Comparison of ENCODE assay signal across 17 cellular contexts in genomic region chr17:69228576-69228975, GRCh38. TPM values are rescaled to one million over a fixed set of nuclear protein-coding genes. Genes with fewer than 3 reads are reported as not detected.
DNase-seq lines count a peak whose midpoint lies in the region; ATAC-seq, FAIRE-seq and TF ChIP-seq lines count a peak whose summit lies in the region.
"Had no signal": no experiment of that assay in that cellular context is flagged by ENCODE, and none has a peak within 500 bp of the region (broad histone marks: within the 10 kb centered on the region; RNA-seq: fewer than 3 reads in every experiment).

A gene with protein sequence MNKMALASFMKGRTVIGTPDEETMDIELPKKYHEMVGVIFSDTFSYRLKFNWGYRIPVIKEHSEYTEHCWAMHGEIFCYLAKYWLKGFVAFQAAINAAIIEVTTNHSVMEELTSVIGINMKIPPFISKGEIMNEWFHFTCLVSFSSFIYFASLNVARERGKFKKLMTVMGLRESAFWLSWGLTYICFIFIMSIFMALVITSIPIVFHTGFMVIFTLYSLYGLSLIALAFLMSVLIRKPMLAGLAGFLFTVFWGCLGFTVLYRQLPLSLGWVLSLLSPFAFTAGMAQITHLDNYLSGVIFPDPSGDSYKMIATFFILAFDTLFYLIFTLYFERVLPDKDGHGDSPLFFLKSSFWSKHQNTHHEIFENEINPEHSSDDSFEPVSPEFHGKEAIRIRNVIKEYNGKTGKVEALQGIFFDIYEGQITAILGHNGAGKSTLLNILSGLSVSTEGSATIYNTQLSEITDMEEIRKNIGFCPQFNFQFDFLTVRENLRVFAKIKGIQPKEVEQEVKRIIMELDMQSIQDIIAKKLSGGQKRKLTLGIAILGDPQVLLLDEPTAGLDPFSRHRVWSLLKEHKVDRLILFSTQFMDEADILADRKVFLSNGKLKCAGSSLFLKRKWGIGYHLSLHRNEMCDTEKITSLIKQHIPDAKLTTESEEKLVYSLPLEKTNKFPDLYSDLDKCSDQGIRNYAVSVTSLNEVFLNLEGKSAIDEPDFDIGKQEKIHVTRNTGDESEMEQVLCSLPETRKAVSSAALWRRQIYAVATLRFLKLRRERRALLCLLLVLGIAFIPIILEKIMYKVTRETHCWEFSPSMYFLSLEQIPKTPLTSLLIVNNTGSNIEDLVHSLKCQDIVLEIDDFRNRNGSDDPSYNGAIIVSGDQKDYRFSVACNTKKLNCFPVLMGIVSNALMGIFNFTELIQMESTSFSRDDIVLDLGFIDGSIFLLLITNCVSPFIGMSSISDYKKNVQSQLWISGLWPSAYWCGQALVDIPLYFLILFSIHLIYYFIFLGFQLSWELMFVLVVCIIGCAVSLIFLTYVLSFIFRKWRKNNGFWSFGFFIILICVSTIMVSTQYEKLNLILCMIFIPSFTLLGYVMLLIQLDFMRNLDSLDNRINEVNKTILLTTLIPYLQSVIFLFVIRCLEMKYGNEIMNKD (N-terminal part only) (minus strand): TSS chr17:69228824. CDS start chr17:69225358, 3,466 bp downstream.

- H3K27ac ChIP-seq in HL-60 (replicated peaks) (peak within 1 kb of the TSS; percentile 53), dorsolateral prefrontal cortex (peak within 1 kb of the TSS in 1 of 59 donors; percentile 7), right lobe of liver (peak within 1 kb of the TSS; percentile 9 to 53 (median 27)), subcutaneous abdominal adipose tissue (ENCODE audit: low read depth, low read length) (peak within 1 kb of the TSS; percentile 11)
- H3K27ac ChIP-seq: sigmoid colon, VCaP had no signal

- peak within 1 kb of the TSS in 3 of 5 donors; percentile 6 to 52 (median 45) for H3K9ac ChIP-seq in subcutaneous abdominal adipose tissue (ENCODE audit: low read length in 5 of 5)

- DNase-seq in HL-60 (ENCODE audit: low read depth in 1 of 2, low spot score in 1 of 2) (no peak), dorsolateral prefrontal cortex (no peak), right lobe of liver (no peak), amniotic stem cell (lab: John Stamatoyannopoulos, UW) (no peak), NCI-H187 (lab: John Stamatoyannopoulos, UW) (no peak), GM19239 (ENCODE audit: insufficient read length, low spot score) (no peak)
- DNase-seq: activated gamma-delta T cell treated with Interleukin-2 at 50 U/mL for 16 hours; AML-193; DMS53; endodermal cell; natural killer cell; NCI-H226; sigmoid colon; stimulated activated CD4-positive, alpha-beta T cell treated with anti-CD3 and anti-CD28 coated beads, Interleukin-4, amount 100 ng/mL, for 4 hours had no signal

- ATAC-seq in right lobe of liver, result peak; percentile 44 to 66 (median 60)
- ATAC-seq in GM19023 (IDR thresholded peaks at IDR 0.05; ENCODE audit: unreplicated experiment), result no peak
- ATAC-seq: natural killer cell had no signal

- H3K4me3 ChIP-seq in HL-60 (replicated peaks; ENCODE audit: insufficient read depth, low read length) (no peak within 1 kb of the TSS), dorsolateral prefrontal cortex (no peak within 1 kb of the TSS), right lobe of liver (peak within 1 kb of the TSS in 1 of 3 donors; percentile 12), subcutaneous abdominal adipose tissue (ENCODE audit: low read depth in 1 of 5, low read length in 5 of 5) (peak within 1 kb of the TSS; percentile 25 to 58 (median 49))

- TF ChIP-seq POLR2A in right lobe of liver (IDR thresholded peaks at IDR 0.05), result no peak

- intact Hi-C loops in dorsolateral prefrontal cortex (cut with DNase I) (no loop called here), right lobe of liver (cut with DNase I) (no loop called here)

- no peak for FAIRE-seq in GM19239 (lab: Jason Lieb, UNC)

- WGBS in right lobe of liver (ENCODE audit: insufficient coverage, low coverage, low lambda C conversion rate, missing lambda C conversion rate), result 40% methylated on average over 1 of the region's 1 CpG

- H3K4me1 ChIP-seq in right lobe of liver (peaks cover 0 to 21% (median 0%) of the 10 kb centered on the region in 4 donors), subcutaneous abdominal adipose tissue (ENCODE audit: control insufficient read depth in 5 of 5, insufficient read depth in 5 of 5, low read length in 5 of 5) (peaks cover 0 to 6% (median 0%) of the 10 kb centered on the region in 5 donors)
- H3K4me1 ChIP-seq: sigmoid colon had no signal

- no peak for TF ChIP-seq CTCF in HL-60 (IDR thresholded peaks at IDR 0.05; ENCODE audit: insufficient read depth, low read length)
- TF ChIP-seq CTCF in dorsolateral prefrontal cortex (IDR thresholded peaks at IDR 0.05 in 54 of 56, conservative IDR thresholded peaks at IDR 0.05 in 2 of 56; ENCODE audit: low read depth in 1 of 56, partially characterized antibody in 56 of 56), result no peak
- TF ChIP-seq CTCF in right lobe of liver (IDR thresholded peaks at IDR 0.05), result no peak

- no peaks in the 10 kb centered on the region for H3K27me3 ChIP-seq in HL-60 (ENCODE audit: insufficient read depth, poor library complexity, severe bottlenecking)
- H3K27me3 ChIP-seq in dorsolateral prefrontal cortex, result no peaks in the 10 kb centered on the region
- no peaks in the 10 kb centered on the region for H3K27me3 ChIP-seq in right lobe of liver
- no peaks in the 10 kb centered on the region for H3K27me3 ChIP-seq in subcutaneous abdominal adipose tissue (ENCODE audit: control insufficient read depth in 5 of 5, insufficient read depth in 4 of 5, low read length in 5 of 5)
- H3K27me3 ChIP-seq: sigmoid colon had no signal

- no peaks in the 10 kb centered on the region for H3K36me3 ChIP-seq in right lobe of liver
- H3K36me3 ChIP-seq in subcutaneous abdominal adipose tissue (ENCODE audit: control insufficient read depth in 5 of 5, insufficient read depth in 5 of 5, low read length in 5 of 5), result no peaks in the 10 kb centered on the region
- H3K36me3 ChIP-seq: sigmoid colon had no signal

- H3K9me3 ChIP-seq in right lobe of liver (no peaks in the 10 kb centered on the region), subcutaneous abdominal adipose tissue (ENCODE audit: control insufficient read depth in 5 of 5, low read length in 5 of 5) (peaks cover 0 to 6% (median 3%) of the 10 kb centered on the region in 5 donors)

RNA-seq across cellular contexts. Expression of the gene that starts here (rescaled TPM):
- total RNA-seq in dorsolateral prefrontal cortex (10 to 100 TPM in 119 of 120 experiments, 1 to 10 TPM in 1; 8.5 to 34.5 (median 20.4) TPM), right lobe of liver (1 to 10 TPM; 1.7 to 4.0 (median 2.0) TPM)
- total RNA-seq: endodermal cell had no signal

Comparison
In these comparisons a context has a peak if more than half of its experiments do, and no peak if none do; other contexts are left out.
1. H3K4me3 ChIP-seq: peak in subcutaneous abdominal adipose tissue (5 of 5); none in HL-60 (single experiment) and dorsolateral prefrontal cortex (0 of 59).